ENCODE assay signal across 13 cellular contexts in the genomic region with DNA sequence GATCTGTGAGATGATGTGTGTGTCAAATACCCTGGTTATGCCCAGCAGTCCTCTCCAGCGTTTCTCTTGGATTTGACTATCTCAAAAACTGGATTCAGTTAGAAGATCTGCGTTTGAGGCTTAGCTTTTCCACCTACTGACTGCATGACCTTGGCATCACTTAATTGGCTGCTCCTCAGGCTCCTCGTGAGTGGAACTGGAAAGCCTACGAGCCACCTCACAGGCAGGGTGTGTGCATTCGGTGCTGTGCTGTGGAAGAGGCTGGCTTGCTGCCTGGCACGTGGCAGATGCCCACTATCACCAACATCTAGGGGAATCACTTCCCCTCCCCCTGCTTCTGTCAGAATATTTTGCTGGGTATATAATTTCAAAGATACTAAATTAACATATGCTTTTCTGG.
"Had no signal": no experiment of that assay in that cellular context is flagged by ENCODE, and none has a peak within 500 bp of the region (broad histone marks: within the 10 kb centered on the region; RNA-seq: fewer than 3 reads in every experiment).

No MANE protein-coding gene starts in this region.

- H3K27me3 ChIP-seq: colonic mucosa, tibial artery, upper lobe of left lung, vagina had no signal

- H3K4me3 ChIP-seq: colonic mucosa, tibial artery, upper lobe of left lung, vagina had no signal

- H3K27ac ChIP-seq: colonic mucosa, tibial artery, vagina had no signal

- H3K4me3 Mint-ChIP-seq: endodermal cell; naive thymus-derived CD4-positive, alpha-beta T cell; nephron progenitor cell; stimulated activated memory B cell treated with anti-CD40 and anti-IgM and Interleukin-4, amounts not matched to agents 10 μg/mL and 1 μg/mL and 100 μg/mL, for 72 hours; stimulated activated naive CD8-positive, alpha-beta T cell treated with anti-CD3 and anti-CD28 coated beads, Interleukin-15, Interleukin-2, amounts not matched to agents 100 ng/mL and 50 ng/mL, for 24 hours had no signal

- H3K36me3 ChIP-seq: colonic mucosa, tibial artery, vagina had no signal

- H3K36me3 Mint-ChIP-seq: stimulated activated memory B cell treated with anti-CD40 and anti-IgM and Interleukin-4, amounts not matched to agents 10 μg/mL and 1 μg/mL and 100 μg/mL, for 72 hours had no signal

- H3K9me3 ChIP-seq: colonic mucosa, tibial artery, upper lobe of left lung, vagina had no signal

- ATAC-seq: stimulated activated memory B cell treated with anti-CD40 and anti-IgM and Interleukin-4, amounts not matched to agents 10 μg/mL and 1 μg/mL and 100 μg/mL, for 72 hours had no signal

- H3K27ac Mint-ChIP-seq: endodermal cell; naive thymus-derived CD4-positive, alpha-beta T cell; nephron progenitor cell; stimulated activated memory B cell treated with anti-CD40 and anti-IgM and Interleukin-4, amounts not matched to agents 10 μg/mL and 1 μg/mL and 100 μg/mL, for 72 hours; stimulated activated naive CD8-positive, alpha-beta T cell treated with anti-CD3 and anti-CD28 coated beads, Interleukin-15, Interleukin-2, amounts not matched to agents 100 ng/mL and 50 ng/mL, for 24 hours had no signal

- H3K9me3 Mint-ChIP-seq: stimulated activated memory B cell treated with anti-CD40 and anti-IgM and Interleukin-4, amounts not matched to agents 10 μg/mL and 1 μg/mL and 100 μg/mL, for 72 hours had no signal

- H3K4me1 ChIP-seq: tibial artery, vagina had no signal

- DNase-seq: colonic mucosa; effector CD4-positive, alpha-beta T cell; endodermal cell; naive thymus-derived CD4-positive, alpha-beta T cell; nephron progenitor cell; posterior cingulate gyrus; stimulated activated CD4-positive, alpha-beta T cell treated with anti-CD3 and anti-CD28 coated beads, Interleukin-15, amount 100 ng/mL, for 24 hours; stimulated activated CD4-positive, alpha-beta T cell treated with anti-CD3 and anti-CD28 coated beads, Interleukin-4, amount 100 ng/mL, for 24 hours; tibial artery; upper lobe of left lung had no signal

- H3K27me3 Mint-ChIP-seq: stimulated activated naive CD8-positive, alpha-beta T cell treated with anti-CD3 and anti-CD28 coated beads, Interleukin-15, Interleukin-2, amounts not matched to agents 100 ng/mL and 50 ng/mL, for 24 hours had no signal

- H3K4me1 Mint-ChIP-seq: stimulated activated memory B cell treated with anti-CD40 and anti-IgM and Interleukin-4, amounts not matched to agents 10 μg/mL and 1 μg/mL and 100 μg/mL, for 72 hours had no signal
